21 cellular contexts compared by ENCODE assay signal in the genomic region with DNA sequence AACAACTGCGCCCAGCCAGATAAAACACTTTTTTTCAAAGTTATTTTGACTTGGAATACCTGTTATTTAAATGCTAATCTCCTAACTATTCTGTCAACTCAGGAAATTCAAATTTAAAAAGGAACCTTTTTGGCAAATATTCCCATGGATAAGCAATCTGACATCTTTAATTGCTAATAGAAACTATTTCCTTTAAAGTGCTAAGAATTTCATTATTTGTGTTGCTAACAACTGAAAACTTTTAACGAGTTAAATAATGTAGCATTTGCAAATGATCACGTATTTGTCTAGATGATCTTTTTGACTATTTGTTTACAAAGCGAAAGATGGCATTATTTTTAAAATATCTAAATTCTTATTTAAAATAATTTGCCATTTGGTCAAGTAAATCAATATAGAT. TPM values are rescaled to one million over a fixed set of nuclear protein-coding genes. Genes with fewer than 3 reads are reported as not detected.
A peak's percentile ranks its signal among the peaks of the same experiment; 100 is the strongest.
DNase-seq lines count a peak whose midpoint lies in the region; ATAC-seq, FAIRE-seq and TF ChIP-seq lines count a peak whose summit lies in the region.
"Had no signal": no experiment of that assay in that cellular context is flagged by ENCODE, and none has a peak within 500 bp of the region (broad histone marks: within the 10 kb centered on the region; RNA-seq: fewer than 3 reads in every experiment).

No MANE protein-coding gene starts in this region.

- in situ Hi-C loops in G401 (cut with HindIII; ENCODE audit: low sequenced_read_pairs): no loop called here

- no peaks in the 10 kb centered on the region for H3K9me3 Mint-ChIP-seq in WTC11
- H3K9me3 Mint-ChIP-seq: CD4-positive, CD25-positive, alpha-beta regulatory T cell; CD8-positive, alpha-beta memory T cell; IgD-negative memory B cell had no signal

- POLR2A ChIA-PET in WTC11 (lab: Charles Lee): interaction anchor here (0.5 kb wide), 1 partner anchor 27 kb away, joined by 3 read pairs; no protein-coding TSS in a partner anchor

- FAIRE-seq in frontal cortex (lab: Jason Lieb, UNC): peak; percentile 59
- FAIRE-seq: HepG2 had no signal

- CTCF ChIA-PET in WTC11 (lab: Charles Lee): interaction anchor here (1.1 kb wide), 1 partner anchor 197 kb away, joined by 3 read pairs; no protein-coding TSS in a partner anchor

- peaks cover 19% of the 10 kb centered on the region for H3K36me3 ChIP-seq in HUES48 (ENCODE audit: control insufficient read depth, insufficient read depth, low read length)
- H3K36me3 ChIP-seq: BE2C had no signal

- no peak for ATAC-seq in WTC11
- ATAC-seq: HepG2 had no signal

- no peak for DNase-seq in WTC11 (ENCODE audit: low spot score)
- no peak for DNase-seq in frontal cortex (ENCODE audit: low spot score in 2 of 2)
- no peak for DNase-seq in G401 (ENCODE audit: low spot score)
- no peak for DNase-seq in NCI-H226
- no peak for DNase-seq in head of caudate nucleus
- DNase-seq in NCI-H1417 (lab: John Stamatoyannopoulos, UW): no peak
- DNase-seq: ACHN; BE2C; C1 segment of cervical spinal cord; CD4-positive, CD25-positive, alpha-beta regulatory T cell; CD8-positive, alpha-beta memory T cell; COR-L47; DMS 273 treated with DMSO at 0.1 percent for 48 hours; DMS53; GDM1; GOT3; KG1 had no signal

- H3K27me3 Mint-ChIP-seq in WTC11 (ENCODE audit: low read depth): no peaks in the 10 kb centered on the region
- H3K27me3 Mint-ChIP-seq: CD4-positive, CD25-positive, alpha-beta regulatory T cell; CD8-positive, alpha-beta memory T cell; IgD-negative memory B cell had no signal

- TF ChIP-seq CTCF in WTC11 (IDR thresholded peaks at IDR 0.05): no peak

- H3K4me1 ChIP-seq in HUES48 (ENCODE audit: control insufficient read depth, insufficient read depth, low read length): peaks cover 69% of the 10 kb centered on the region
- H3K4me1 ChIP-seq: BE2C had no signal

- H3K27me3 ChIP-seq in HUES48 (ENCODE audit: control insufficient read depth, insufficient read depth, low read length): no peaks in the 10 kb centered on the region
- H3K27me3 ChIP-seq: BE2C had no signal

- peak overlapping the region; percentile 50 for H3K27ac ChIP-seq in HUES48 (ENCODE audit: low read depth, low read length)

- intact Hi-C loops in head of caudate nucleus (cut with DNase I): no loop called here

- no peak overlapping the region; the same call in 1 of the 2 replicates for H3K4me3 ChIP-seq in HUES48 (ENCODE audit: low read depth, low read length)
- H3K4me3 ChIP-seq: HAP-1 had no signal

- H3K9ac ChIP-seq in HUES48 (ENCODE audit: low read depth, low read length): no peak overlapping the region

- no peaks in the 10 kb centered on the region for H3K9me3 ChIP-seq in HUES48 (ENCODE audit: control insufficient read depth, insufficient read depth, low read length)
- H3K9me3 ChIP-seq: BE2C, HAP-1 had no signal

- peak overlapping the region; percentile 33; the same call in 1 of the 2 replicates for H3K4me3 Mint-ChIP-seq in WTC11
- H3K4me3 Mint-ChIP-seq: CD4-positive, CD25-positive, alpha-beta regulatory T cell; CD8-positive, alpha-beta memory T cell; IgD-negative memory B cell had no signal

- peak overlapping the region; percentile 36; the same call in 1 of the 2 replicates for H3K27ac Mint-ChIP-seq in WTC11
- H3K27ac Mint-ChIP-seq: CD4-positive, CD25-positive, alpha-beta regulatory T cell; IgD-negative memory B cell had no signal

- peaks cover 8% of the 10 kb centered on the region for H3K36me3 Mint-ChIP-seq in WTC11
- H3K36me3 Mint-ChIP-seq: CD4-positive, CD25-positive, alpha-beta regulatory T cell had no signal

- peaks cover 68% of the 10 kb centered on the region for H3K4me1 Mint-ChIP-seq in WTC11

TF ChIP-seq in WTC11, 78 proteins besides CTCF, POLR2A, EP300 and RAD21:
- no peak for TF ChIP-seq JUN (CRISPR knock-in tag; IDR thresholded peaks at IDR 0.05)
- no peak for TF ChIP-seq SMAD3 (CRISPR knock-in tag; IDR thresholded peaks at IDR 0.05; ENCODE audit: borderline replicate concordance)
- TF ChIP-seq ZNF416 (CRISPR knock-in tag; IDR thresholded peaks at IDR 0.05): no peak
- no peak for TF ChIP-seq NR3C1 (CRISPR knock-in tag; conservative IDR thresholded peaks at IDR 0.05; ENCODE audit: low read depth)
- no peak for TF ChIP-seq MAX (CRISPR knock-in tag; IDR thresholded peaks at IDR 0.05)
- no peak for TF ChIP-seq FOXJ3 (CRISPR knock-in tag; IDR thresholded peaks at IDR 0.05; ENCODE audit: borderline replicate concordance)
- no peak for TF ChIP-seq JAZF1 (CRISPR knock-in tag; IDR thresholded peaks at IDR 0.05)
- no peak for TF ChIP-seq RELA (CRISPR knock-in tag; IDR thresholded peaks at IDR 0.05; ENCODE audit: borderline replicate concordance)
- no peak for TF ChIP-seq SP1 (CRISPR knock-in tag; conservative IDR thresholded peaks at IDR 0.05)
- no peak for TF ChIP-seq USF2 (CRISPR knock-in tag; IDR thresholded peaks at IDR 0.05)
- TF ChIP-seq, protein P1, sequence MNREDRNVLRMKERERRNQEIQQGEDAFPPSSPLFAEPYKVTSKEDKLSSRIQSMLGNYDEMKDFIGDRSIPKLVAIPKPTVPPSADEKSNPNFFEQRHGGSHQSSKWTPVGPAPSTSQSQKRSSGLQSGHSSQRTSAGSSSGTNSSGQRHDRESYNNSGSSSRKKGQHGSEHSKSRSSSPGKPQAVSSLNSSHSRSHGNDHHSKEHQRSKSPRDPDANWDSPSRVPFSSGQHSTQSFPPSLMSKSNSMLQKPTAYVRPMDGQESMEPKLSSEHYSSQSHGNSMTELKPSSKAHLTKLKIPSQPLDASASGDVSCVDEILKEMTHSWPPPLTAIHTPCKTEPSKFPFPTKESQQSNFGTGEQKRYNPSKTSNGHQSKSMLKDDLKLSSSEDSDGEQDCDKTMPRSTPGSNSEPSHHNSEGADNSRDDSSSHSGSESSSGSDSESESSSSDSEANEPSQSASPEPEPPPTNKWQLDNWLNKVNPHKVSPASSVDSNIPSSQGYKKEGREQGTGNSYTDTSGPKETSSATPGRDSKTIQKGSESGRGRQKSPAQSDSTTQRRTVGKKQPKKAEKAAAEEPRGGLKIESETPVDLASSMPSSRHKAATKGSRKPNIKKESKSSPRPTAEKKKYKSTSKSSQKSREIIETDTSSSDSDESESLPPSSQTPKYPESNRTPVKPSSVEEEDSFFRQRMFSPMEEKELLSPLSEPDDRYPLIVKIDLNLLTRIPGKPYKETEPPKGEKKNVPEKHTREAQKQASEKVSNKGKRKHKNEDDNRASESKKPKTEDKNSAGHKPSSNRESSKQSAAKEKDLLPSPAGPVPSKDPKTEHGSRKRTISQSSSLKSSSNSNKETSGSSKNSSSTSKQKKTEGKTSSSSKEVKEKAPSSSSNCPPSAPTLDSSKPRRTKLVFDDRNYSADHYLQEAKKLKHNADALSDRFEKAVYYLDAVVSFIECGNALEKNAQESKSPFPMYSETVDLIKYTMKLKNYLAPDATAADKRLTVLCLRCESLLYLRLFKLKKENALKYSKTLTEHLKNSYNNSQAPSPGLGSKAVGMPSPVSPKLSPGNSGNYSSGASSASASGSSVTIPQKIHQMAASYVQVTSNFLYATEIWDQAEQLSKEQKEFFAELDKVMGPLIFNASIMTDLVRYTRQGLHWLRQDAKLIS (CRISPR knock-in tag; IDR thresholded peaks at IDR 0.05; ENCODE audit: borderline replicate concordance): no peak
- no peak for TF ChIP-seq NFE2L1 (CRISPR knock-in tag; IDR thresholded peaks at IDR 0.05)
- no peak for TF ChIP-seq RORB (CRISPR knock-in tag; IDR thresholded peaks at IDR 0.05)
- no peak for TF ChIP-seq HMGA2 (CRISPR knock-in tag; IDR thresholded peaks at IDR 0.05)
- no peak for TF ChIP-seq ZNF219 (CRISPR knock-in tag; IDR thresholded peaks at IDR 0.05; ENCODE audit: borderline replicate concordance)
- TF ChIP-seq NFATC4 (CRISPR knock-in tag; IDR thresholded peaks at IDR 0.05): no peak
- TF ChIP-seq ZNF263 (CRISPR knock-in tag; IDR thresholded peaks at IDR 0.05; ENCODE audit: low read depth): no peak

RNA-seq across cellular contexts. Expression of gene CSTF3, which starts 28.8 kb away (rescaled TPM):
- total RNA-seq in WTC11 (2021): 47.5 to 68.3 TPM (median 50.4 TPM) in 3 replicates
- 66.9 TPM for total RNA-seq in frontal cortex
- 20.2 and 32.7 TPM in 2 replicates for total RNA-seq in G401 (2014; rRNA removed; shearing (Covaris generic))
